In genomic region chr1:33723251-33723650, GRCh38 we compare ENCODE assay signal across 30 cellular contexts.
"Had no signal": no experiment of that assay in that cellular context is flagged by ENCODE, and none has a peak within 500 bp of the region (broad histone marks: within the 10 kb centered on the region; RNA-seq: fewer than 3 reads in every experiment).

No MANE protein-coding gene starts in this region.

- H3K27ac ChIP-seq: brain microvascular endothelial cell, coronary artery, dorsolateral prefrontal cortex, WERI-Rb-1 had no signal

- H3K36me3 ChIP-seq: brain microvascular endothelial cell, WERI-Rb-1 had no signal

- H3K27me3 ChIP-seq: brain microvascular endothelial cell, dorsolateral prefrontal cortex had no signal

- ATAC-seq: activated CD4-positive, CD25-positive, alpha-beta regulatory T cell treated with anti-CD3 and anti-CD28 coated beads, Interleukin-2, amount 50 U/mL, for 24 hours; activated CD8-positive, alpha-beta T cell treated with anti-CD3 and anti-CD28 coated beads for 36 hours; activated naive CD4-positive, alpha-beta T cell treated with anti-CD3 and anti-CD28 coated beads, Interleukin-2, amount 50 U/mL, for 72 hours; activated T-cell treated with anti-CD3 and anti-CD28 coated beads, Interleukin-2, amount 50 U/mL, for 4 hours; activated T-helper 17 cell treated with anti-CD3 and anti-CD28 coated beads, Interleukin-2, amount 50 U/mL, for 72 hours; esophagus mucosa; T-helper 17 cell had no signal

- FAIRE-seq: astrocyte, bronchial epithelial cell, frontal cortex had no signal

- H3K4me3 ChIP-seq: coronary artery, dorsolateral prefrontal cortex had no signal

- DNase-seq: activated B cell treated with CpG ODN at 0.5 μM for 24 hours; activated CD4-positive, alpha-beta T cell treated with anti-CD3 and anti-CD28 coated beads for 48 hours; activated CD4-positive, alpha-beta T cell treated with anti-CD3 and anti-CD28 coated beads, Interleukin-2, amount 50 U/mL, for 1 hour; activated CD4-positive, alpha-beta T cell treated with anti-CD3 and anti-CD28 coated beads, Interleukin-2, amount 50 U/mL, for 48 hours; activated CD8-positive, alpha-beta memory T cell treated with anti-CD3 and anti-CD28 coated beads for 24 hours; activated CD8-positive, alpha-beta T cell treated with anti-CD3 and anti-CD28 coated beads for 36 hours; activated effector memory CD4-positive, alpha-beta T cell treated with Interleukin-2 at 50 U/mL for 16 hours; activated gamma-delta T cell treated with Interleukin-2 at 50 U/mL for 16 hours; activated naive CD4-positive, alpha-beta T cell treated with anti-CD3 and anti-CD28 coated beads for 36 hours; activated naive CD8-positive, alpha-beta T cell treated with anti-CD3 and anti-CD28 coated beads, Interleukin-2, amount 10 ng/mL, durations not matched to agents 7 days and 5 days; activated T-cell treated with anti-CD3 and anti-CD28 coated beads, Interleukin-2, amount 50 U/mL, for 4 hours; amniotic stem cell; anterior cingulate cortex; brain microvascular endothelial cell; dorsolateral prefrontal cortex; effector memory CD4-positive, alpha-beta T cell; endodermal cell; foreskin fibroblast; hippocampal formation; T-helper 17 cell; T1000; WERI-Rb-1 had no signal
